In genomic region chr6:71585472-71585871, GRCh38 we compare ENCODE assay signal across 24 cellular contexts.
"Had no signal": no experiment of that assay in that cellular context is flagged by ENCODE, and none has a peak within 500 bp of the region (broad histone marks: within the 10 kb centered on the region; RNA-seq: fewer than 3 reads in every experiment).

No MANE protein-coding gene starts in this region.

- DNase-seq: colonic mucosa; effector CD8-positive, alpha-beta T cell; endodermal cell; foreskin fibroblast; gastrocnemius medialis; head of caudate nucleus; lower lobe of right lung; natural killer cell; sigmoid colon; stimulated activated CD4-positive, alpha-beta T cell treated with anti-CD3 and anti-CD28 coated beads, Interleukin-15, amount 100 ng/mL, for 24 hours; stimulated activated CD4-positive, alpha-beta T cell treated with anti-CD3 and anti-CD28 coated beads, Interleukin-2, amount 100 ng/mL, for 48 hours; stimulated activated naive B cell treated with anti-CD40 and anti-IgM and Interleukin-4, amounts not matched to agents 10 μg/mL and 1 μg/mL and 100 μg/mL, for 72 hours; transverse colon had no signal

- H2AFZ ChIP-seq: hepatocyte had no signal

- FAIRE-seq: pancreas had no signal

- H3K4me2 ChIP-seq: hepatocyte had no signal

- H3K79me2 ChIP-seq: hepatocyte had no signal

- H3K9me3 ChIP-seq: colonic mucosa, gastrocnemius medialis, lower lobe of right lung, neutrophil, pancreas, sigmoid colon, transverse colon had no signal

- ATAC-seq: esophagus mucosa; gastrocnemius medialis; natural killer cell; pancreas; stimulated activated naive B cell treated with anti-CD40 and anti-IgM and Interleukin-4, amounts not matched to agents 10 μg/mL and 1 μg/mL and 100 μg/mL, for 72 hours had no signal

- H3K36me3 ChIP-seq: cardiac muscle cell, colonic mucosa, gastrocnemius medialis, lower lobe of right lung, neutrophil, pancreas, sigmoid colon, transverse colon had no signal

- H3K27ac Mint-ChIP-seq: dendritic cell treated with granulocyte-macrophage colony-stimulating factor and Interleukin-4, amounts not matched to agents 40 ng/mL and 50 ng/mL, for 4 days; endodermal cell; memory B cell; natural killer cell; progenitor cell of endocrine pancreas; stimulated activated naive B cell treated with anti-CD40 and anti-IgM and Interleukin-4, amounts not matched to agents 10 μg/mL and 1 μg/mL and 100 μg/mL, for 72 hours; stimulated activated naive CD8-positive, alpha-beta T cell treated with anti-CD3 and anti-CD28 coated beads, Interleukin-15, Interleukin-2, amounts not matched to agents 100 ng/mL and 50 ng/mL, for 24 hours had no signal

- H3K4me1 ChIP-seq: colonic mucosa, gastrocnemius medialis, lower lobe of right lung, sigmoid colon, transverse colon had no signal

- H3K4me3 Mint-ChIP-seq: central memory CD8-positive, alpha-beta T cell; dendritic cell treated with granulocyte-macrophage colony-stimulating factor and Interleukin-4, amounts not matched to agents 40 ng/mL and 50 ng/mL, for 4 days; endodermal cell; memory B cell; natural killer cell; stimulated activated naive B cell treated with anti-CD40 and anti-IgM and Interleukin-4, amounts not matched to agents 10 μg/mL and 1 μg/mL and 100 μg/mL, for 72 hours; stimulated activated naive CD8-positive, alpha-beta T cell treated with anti-CD3 and anti-CD28 coated beads, Interleukin-15, Interleukin-2, amounts not matched to agents 100 ng/mL and 50 ng/mL, for 24 hours had no signal

- H3K36me3 Mint-ChIP-seq: memory B cell, natural killer cell had no signal

- H3K27me3 ChIP-seq: cardiac muscle cell, colonic mucosa, gastrocnemius medialis, hepatocyte, pancreas, sigmoid colon, transverse colon had no signal

- H3K4me1 Mint-ChIP-seq: central memory CD8-positive, alpha-beta T cell; endodermal cell; memory B cell; natural killer cell; stimulated activated naive B cell treated with anti-CD40 and anti-IgM and Interleukin-4, amounts not matched to agents 10 μg/mL and 1 μg/mL and 100 μg/mL, for 72 hours had no signal

- H3K27ac ChIP-seq: cardiac muscle cell, colonic mucosa, epithelial cell of prostate, gastrocnemius medialis, hepatocyte, lower lobe of right lung, neutrophil, pancreas, sigmoid colon, transverse colon had no signal

- H3K4me3 ChIP-seq: cardiac muscle cell, colonic mucosa, gastrocnemius medialis, hepatocyte, lower lobe of right lung, pancreas, sigmoid colon, transverse colon had no signal

- H3K27me3 Mint-ChIP-seq: central memory CD8-positive, alpha-beta T cell; memory B cell; progenitor cell of endocrine pancreas; stimulated activated naive CD8-positive, alpha-beta T cell treated with anti-CD3 and anti-CD28 coated beads, Interleukin-15, Interleukin-2, amounts not matched to agents 100 ng/mL and 50 ng/mL, for 24 hours had no signal
